In the genomic region with DNA sequence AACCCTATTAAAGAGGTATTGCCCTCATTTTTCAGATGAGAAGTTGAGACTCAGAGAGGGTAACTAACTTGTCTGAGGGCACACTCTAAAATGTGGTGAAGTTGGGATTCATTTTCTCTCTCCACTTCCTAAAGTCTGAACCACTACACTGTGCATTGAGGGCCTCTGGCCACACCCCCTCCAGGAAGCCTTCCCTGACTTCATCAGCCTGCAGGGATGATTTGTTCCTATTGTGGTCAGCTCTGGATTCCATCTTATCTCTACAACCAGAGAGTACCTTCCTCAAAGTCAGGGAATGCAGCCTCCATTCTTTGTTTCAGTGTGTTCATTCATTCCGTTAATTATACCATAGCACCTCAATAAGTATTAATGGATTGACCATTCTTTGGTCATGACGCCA, we compare ENCODE assay signal across 19 cellular contexts.
DNase-seq lines count a peak whose midpoint lies in the region; ATAC-seq, FAIRE-seq and TF ChIP-seq lines count a peak whose summit lies in the region.
"Had no signal": no experiment of that assay in that cellular context is flagged by ENCODE, and none has a peak within 500 bp of the region (broad histone marks: within the 10 kb centered on the region; RNA-seq: fewer than 3 reads in every experiment).

No MANE protein-coding gene starts in this region.

- H4K20me1 ChIP-seq in hepatocyte (ENCODE audit: insufficient read depth, poor library complexity, severe bottlenecking) = no peaks in the 10 kb centered on the region

- H3K9me3 Mint-ChIP-seq in naive thymus-derived CD8-positive, alpha-beta T cell = no peaks in the 10 kb centered on the region

- no peaks in the 10 kb centered on the region for H3K79me2 ChIP-seq in hepatocyte

- no peak overlapping the region for H3K4me3 ChIP-seq in A549
- no peak overlapping the region for H3K4me3 ChIP-seq in hepatocyte
- H3K4me3 ChIP-seq in upper lobe of right lung = no peak overlapping the region

- FAIRE-seq in A549 (lab: Jason Lieb, UNC) = no peak
- FAIRE-seq: D721Med had no signal

- ATAC-seq in A549 (no peak), upper lobe of right lung (no peak)
- ATAC-seq in naive thymus-derived CD8-positive, alpha-beta T cell = no peak
- ATAC-seq: HCT116 had no signal

- no peaks in the 10 kb centered on the region for H3K36me3 Mint-ChIP-seq in naive thymus-derived CD8-positive, alpha-beta T cell
- H3K36me3 Mint-ChIP-seq: CD4-positive, CD25-positive, alpha-beta regulatory T cell; CD8-positive, alpha-beta memory T cell had no signal

- H3K27me3 Mint-ChIP-seq in naive thymus-derived CD8-positive, alpha-beta T cell = peaks cover 0 to 19% (median 5%) of the 10 kb centered on the region in 5 donors

- no peaks in the 10 kb centered on the region for H3K27me3 ChIP-seq in hepatocyte
- H3K27me3 ChIP-seq in upper lobe of right lung = no peaks in the 10 kb centered on the region
- H3K27me3 ChIP-seq: BE2C had no signal

- 98% methylated on average over 2 of the region's 2 CpGs for WGBS in A549 (ENCODE audit: missing lambda C conversion rate)
- 75% methylated on average over 2 of the region's 2 CpGs for WGBS in hepatocyte (ENCODE audit: low lambda C conversion rate, missing lambda C conversion rate)

- DNase-seq in A549 (ENCODE audit: low read depth in 1 of 2, low spot score in 1 of 2) = no peak
- peak; percentile 51 for DNase-seq in NCI-H226
- no peak for DNase-seq in hepatocyte (ENCODE audit: low spot score)
- no peak for DNase-seq in activated effector memory CD4-positive, alpha-beta T cell treated with Interleukin-2 at 50 U/mL for 16 hours
- DNase-seq in upper lobe of right lung = no peak
- DNase-seq in NCI-H187 (lab: John Stamatoyannopoulos, UW) = no peak
- DNase-seq in naive thymus-derived CD8-positive, alpha-beta T cell = no peak
- DNase-seq: 8988T; ACHN; BE2C; C1 segment of cervical spinal cord; Caco-2; CD4-positive, CD25-positive, alpha-beta regulatory T cell; CD8-positive, alpha-beta memory T cell; GF-D8; GOT3; H7 had no signal

- POLR2A ChIA-PET in A549 (lab: Yijun Ruan, JAX) = no interaction called here
- POLR2A ChIA-PET in naive thymus-derived CD8-positive, alpha-beta T cell (lab: Charles Lee) = no interaction called here

- no peaks in the 10 kb centered on the region for H3K9me2 ChIP-seq in hepatocyte (replicated peaks; ENCODE audit: insufficient read depth)

- CTCF ChIA-PET in A549 (lab: Yijun Ruan, JAX) = interaction anchor here (0.7 to 3.4 kb wide), 6 partner anchors 12 to 68 kb away, joined by 3 to 20 read pairs (median 3); no protein-coding TSS in a partner anchor

- H3K27ac Mint-ChIP-seq in naive thymus-derived CD8-positive, alpha-beta T cell = no peak overlapping the region
- H3K27ac Mint-ChIP-seq: CD4-positive, CD25-positive, alpha-beta regulatory T cell; CD8-positive, alpha-beta memory T cell had no signal

- no peak for TF ChIP-seq POLR2A in A549 (IDR thresholded peaks at IDR 0.05; ENCODE audit: low read length)

- TF ChIP-seq CTCF in A549 (IDR thresholded peaks at IDR 0.05) = no peak
- TF ChIP-seq CTCF in hepatocyte (IDR thresholded peaks at IDR 0.05; ENCODE audit: poor library complexity) = no peak
- no peak for TF ChIP-seq CTCF in upper lobe of right lung (IDR thresholded peaks at IDR 0.05)

- H3K4me3 Mint-ChIP-seq in naive thymus-derived CD8-positive, alpha-beta T cell = no peak overlapping the region
- H3K4me3 Mint-ChIP-seq: CD4-positive, CD25-positive, alpha-beta regulatory T cell; CD8-positive, alpha-beta memory T cell had no signal

- H3K9me3 ChIP-seq in A549 (no peaks in the 10 kb centered on the region), hepatocyte (ENCODE audit: low read depth) (no peaks in the 10 kb centered on the region), upper lobe of right lung (no peaks in the 10 kb centered on the region)
- H3K9me3 ChIP-seq: BE2C, Caco-2 had no signal

- H2AFZ ChIP-seq in hepatocyte = no peak overlapping the region

- H3K36me3 ChIP-seq in hepatocyte (replicated peaks; ENCODE audit: insufficient read depth, low read depth) (no peaks in the 10 kb centered on the region), upper lobe of right lung (no peaks in the 10 kb centered on the region)
- H3K36me3 ChIP-seq: BE2C had no signal

- no peak for TF ChIP-seq RAD21 in A549 (conservative IDR thresholded peaks at IDR 0.05 in 1 of 2, IDR thresholded peaks at IDR 0.05 in 1 of 2)

- intact Hi-C loops in upper lobe of right lung (cut with DNase I) = no loop called here

- no peaks in the 10 kb centered on the region for H3K4me1 Mint-ChIP-seq in naive thymus-derived CD8-positive, alpha-beta T cell
- H3K4me1 Mint-ChIP-seq: CD4-positive, CD25-positive, alpha-beta regulatory T cell; CD8-positive, alpha-beta memory T cell had no signal

- H3K27ac ChIP-seq in A549 (no peak overlapping the region), hepatocyte (peak overlapping the region; percentile 62), upper lobe of right lung (no peak overlapping the region)

- H3K4me1 ChIP-seq in A549 (peaks cover 5% of the 10 kb centered on the region; the same call in 1 of the 3 replicates), hepatocyte (ENCODE audit: insufficient read depth) (peaks cover 17% of the 10 kb centered on the region), upper lobe of right lung (no peaks in the 10 kb centered on the region)
- H3K4me1 ChIP-seq: Caco-2 had no signal

- no peak for TF ChIP-seq EP300 in A549 (IDR thresholded peaks at IDR 0.05)

- H3K4me2 ChIP-seq in A549 (no peak overlapping the region), hepatocyte (no peak overlapping the region)

TF ChIP-seq in A549, 52 proteins besides CTCF, POLR2A, EP300 and RAD21:
- TF ChIP-seq ZFP36 (IDR thresholded peaks at IDR 0.05; ENCODE audit: borderline replicate concordance, partially characterized antibody) (peak; percentile 77), JUN (IDR thresholded peaks at IDR 0.05) (no peak)
- TF ChIP-seq, protein P1, sequence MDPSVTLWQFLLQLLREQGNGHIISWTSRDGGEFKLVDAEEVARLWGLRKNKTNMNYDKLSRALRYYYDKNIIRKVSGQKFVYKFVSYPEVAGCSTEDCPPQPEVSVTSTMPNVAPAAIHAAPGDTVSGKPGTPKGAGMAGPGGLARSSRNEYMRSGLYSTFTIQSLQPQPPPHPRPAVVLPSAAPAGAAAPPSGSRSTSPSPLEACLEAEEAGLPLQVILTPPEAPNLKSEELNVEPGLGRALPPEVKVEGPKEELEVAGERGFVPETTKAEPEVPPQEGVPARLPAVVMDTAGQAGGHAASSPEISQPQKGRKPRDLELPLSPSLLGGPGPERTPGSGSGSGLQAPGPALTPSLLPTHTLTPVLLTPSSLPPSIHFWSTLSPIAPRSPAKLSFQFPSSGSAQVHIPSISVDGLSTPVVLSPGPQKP (IDR thresholded peaks at IDR 0.05; ENCODE audit: low read depth, low read length) = no peak
